14 cellular contexts compared by ENCODE assay signal in the genomic region with DNA sequence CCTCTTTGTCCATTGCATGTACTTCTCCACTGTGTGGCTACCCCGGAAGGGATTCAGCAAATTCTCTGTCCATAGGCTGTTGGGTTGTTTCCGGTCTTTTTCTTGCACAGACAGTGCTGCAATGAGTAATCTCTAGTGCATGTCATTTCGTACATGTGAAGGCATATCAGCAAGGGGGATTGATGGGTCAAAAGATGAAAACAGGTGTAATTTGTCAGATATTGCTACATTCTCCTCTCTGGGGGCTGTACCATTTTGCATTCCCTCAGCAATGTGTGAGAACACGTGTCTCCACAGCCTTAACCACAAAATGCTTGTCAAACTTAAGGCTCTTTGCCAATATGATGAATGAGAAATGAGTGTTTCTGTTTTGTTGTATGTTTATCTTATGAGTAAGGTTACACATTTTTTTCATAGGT.
DNase-seq lines count a peak whose midpoint lies in the region; ATAC-seq, FAIRE-seq and TF ChIP-seq lines count a peak whose summit lies in the region.
"Had no signal": no experiment of that assay in that cellular context is flagged by ENCODE, and none has a peak within 500 bp of the region (broad histone marks: within the 10 kb centered on the region; RNA-seq: fewer than 3 reads in every experiment).

No MANE protein-coding gene starts in this region.

- intact Hi-C loops in transverse colon (cut with DNase I; ENCODE audit: low total_unique reads), result loop anchor here (10.0 kb wide), 1 partner anchor 59 kb away; no protein-coding TSS in a partner anchor

- DNase-seq in GM04503 (ENCODE audit: low read depth) (peak; percentile 12), H54 (ENCODE audit: insufficient read length, low spot score) (no peak), RPMI8226 (peak; percentile 53), foreskin melanocyte (peak; percentile 59), transverse colon (no peak), DMS 273 treated with DMSO at 0.1 percent for 48 hours (lab: John Stamatoyannopoulos, UW) (no peak), KBM-7 (no peak)
- DNase-seq: activated T-cell treated with anti-CD3 and anti-CD28 coated beads, Interleukin-2, amount 50 U/mL, for 24 hours; effector CD4-positive, alpha-beta T cell; left ventricle myocardium superior; NCI-H345; right cardiac atrium; T-helper 2 cell had no signal

- no peak for TF ChIP-seq POLR2A in H54 (IDR thresholded peaks at IDR 0.05; ENCODE audit: low read depth, low read length)
- TF ChIP-seq POLR2A in transverse colon (IDR thresholded peaks at IDR 0.05), result no peak

- no peak for TF ChIP-seq CTCF in transverse colon (IDR thresholded peaks at IDR 0.05)

- H3K36me3 ChIP-seq in transverse colon, result no peaks in the 10 kb centered on the region

- WGBS in transverse colon (ENCODE audit: low coverage in 1 of 2), 2 donors, result 67 to 71% methylated on average over 1 to 4 of the region's 4 CpGs

- no peak overlapping the region for H3K27ac ChIP-seq in transverse colon

- FAIRE-seq in H54 (lab: Jason Lieb, UNC), result peak; percentile 79

- peaks cover 0 to 5% of the 10 kb centered on the region in 2 donors for H3K9me3 ChIP-seq in transverse colon

- in situ Hi-C loops in transverse colon (cut with MboI; ENCODE audit: low pct_ligation_motif_present in 1 of 4, low pct_unique_long_range_greater_than_20kb in 1 of 4, low sequenced_read_pairs in 3 of 4), result no loop called here
- in situ Hi-C loops in KBM-7 (cut with MboI; ENCODE audit: low pct_unique_long_range_greater_than_20kb, low sequenced_read_pairs), result no loop called here

- no peak for ATAC-seq in GM19397 (IDR thresholded peaks at IDR 0.05; ENCODE audit: unreplicated experiment)
- ATAC-seq: left ventricle myocardium superior, right cardiac atrium had no signal

- H3K4me3 ChIP-seq in transverse colon, result no peak overlapping the region

- TF ChIP-seq EP300 in transverse colon (IDR thresholded peaks at IDR 0.05; ENCODE audit: low read depth), result no peak

- no peaks in the 10 kb centered on the region for H3K27me3 ChIP-seq in transverse colon

- H3K4me1 ChIP-seq in transverse colon, result no peaks in the 10 kb centered on the region

Comparison
In these comparisons a context has a peak if more than half of its experiments do, and no peak if none do; other contexts are left out.
1. DNase-seq: peak in GM04503 (single experiment), RPMI8226 (single experiment) and foreskin melanocyte (single experiment); none in H54 (single experiment), transverse colon (single experiment), DMS 273 treated with DMSO at 0.1 percent for 48 hours (single experiment) and KBM-7 (single experiment).